9 cellular contexts compared by ENCODE assay signal in genomic region chr3:4821975-4822374, GRCh38.
DNase-seq lines count a peak whose midpoint lies in the region; ATAC-seq lines count a peak whose summit lies in the region.
"Had no signal": no experiment of that assay in that cellular context is flagged by ENCODE, and none has a peak within 500 bp of the region (broad histone marks: within the 10 kb centered on the region; RNA-seq: fewer than 3 reads in every experiment).

No MANE protein-coding gene starts in this region.

- peak; percentile 34 for DNase-seq in CD1c-positive myeloid dendritic cell (ENCODE audit: extremely low spot score)
- DNase-seq in T-helper 22 cell (ENCODE audit: low read depth): peak; percentile 82
- DNase-seq in activated gamma-delta T cell (lab: John Stamatoyannopoulos, UW): peak; percentile 57
- DNase-seq in stimulated activated CD4-positive, alpha-beta T cell treated with anti-CD3 and anti-CD28 coated beads, Interleukin-12 subunit alpha, Interleukin-12 subunit beta, amount 100 ng/mL, for 48 hours (ENCODE audit: low read depth in 2 of 3, low spot score in 1 of 3): peak; percentile 55 to 75 (median 58)
- no peak for DNase-seq in hippocampal formation (lab: John Stamatoyannopoulos, UW)
- no peak for DNase-seq in nucleus accumbens (lab: John Stamatoyannopoulos, UW)

- ATAC-seq in HG03025 (IDR thresholded peaks at IDR 0.05; ENCODE audit: low FRiP score, unreplicated experiment) (no peak), HG03565 (IDR thresholded peaks at IDR 0.05; ENCODE audit: unreplicated experiment) (no peak)
- ATAC-seq: SK-N-SH treated with all-trans-retinoic acid at 6 μM for 48 hours had no signal

Comparison
In these comparisons a context has a peak if more than half of its experiments do, and no peak if none do; other contexts are left out.
1. DNase-seq: peak in CD1c-positive myeloid dendritic cell (single experiment), T-helper 22 cell (single experiment), activated gamma-delta T cell (single experiment) and stimulated activated CD4-positive, alpha-beta T cell treated with anti-CD3 and anti-CD28 coated beads, Interleukin-12 subunit alpha, Interleukin-12 subunit beta, amount 100 ng/mL, for 48 hours (3 of 3); none in hippocampal formation (0 of 2) and nucleus accumbens (0 of 56).